ENCODE assay signal across 18 cellular contexts in the genomic region with DNA sequence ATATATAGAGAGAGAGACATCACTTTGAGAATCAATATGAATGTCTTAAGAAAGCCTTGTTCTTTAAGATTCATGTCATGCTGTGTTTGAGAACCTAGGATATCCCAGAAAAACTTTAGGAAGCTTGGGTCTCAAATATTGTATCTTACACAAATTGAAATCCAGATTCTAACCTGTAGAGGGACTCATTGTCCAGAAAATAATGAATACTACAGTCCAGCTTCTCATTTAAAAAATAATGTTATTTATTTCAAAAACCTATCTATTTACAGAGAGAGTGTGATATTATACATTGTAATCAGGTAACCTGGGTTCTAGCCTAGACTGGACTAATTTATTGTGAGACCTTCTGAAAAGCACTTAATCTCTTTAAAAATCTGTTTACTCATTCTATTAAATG. TPM values are rescaled to one million over a fixed set of nuclear protein-coding genes. Genes with fewer than 3 reads are reported as not detected.
DNase-seq lines count a peak whose midpoint lies in the region; ATAC-seq and TF ChIP-seq lines count a peak whose summit lies in the region.
"Had no signal": no experiment of that assay in that cellular context is flagged by ENCODE, and none has a peak within 500 bp of the region (broad histone marks: within the 10 kb centered on the region; RNA-seq: fewer than 3 reads in every experiment).

No MANE protein-coding gene starts in this region.

- peaks cover 11% of the 10 kb centered on the region for H3K4me1 Mint-ChIP-seq in nephron
- H3K4me1 Mint-ChIP-seq in activated CD4-positive, alpha-beta memory T cell treated with anti-CD3 and anti-CD28 coated beads for 36 hours (ENCODE audit: low read depth): peaks cover 5% of the 10 kb centered on the region

- peaks cover 50% of the 10 kb centered on the region for H3K27me3 Mint-ChIP-seq in nephron (ENCODE audit: low read depth)
- H3K27me3 Mint-ChIP-seq in activated CD4-positive, alpha-beta memory T cell treated with anti-CD3 and anti-CD28 coated beads for 36 hours: peaks cover 16% of the 10 kb centered on the region

- H3K27me3 ChIP-seq in endocrine pancreas (ENCODE audit: control insufficient read depth, insufficient read depth, low read length) (no peaks in the 10 kb centered on the region), neuronal stem cell (ENCODE audit: control insufficient read depth in 3 of 3, insufficient read depth in 3 of 3, low read depth in 1 of 3, low read length in 3 of 3) (peaks cover 7 to 29% (median 16%) of the 10 kb centered on the region in 3 experiments), thyroid gland (no peaks in the 10 kb centered on the region)

- no peak overlapping the region for H3K27ac Mint-ChIP-seq in nephron
- H3K27ac Mint-ChIP-seq in activated CD4-positive, alpha-beta memory T cell treated with anti-CD3 and anti-CD28 coated beads for 36 hours: no peak overlapping the region
- H3K27ac Mint-ChIP-seq: activated T-cell treated with anti-CD3 and anti-CD28 coated beads, Interleukin-2, amount 50 U/mL, for 24 hours; CD4-positive, CD25-positive, alpha-beta regulatory T cell; stimulated activated naive CD8-positive, alpha-beta T cell treated with anti-CD3 and anti-CD28 coated beads, Interleukin-15, amount 100 ng/mL, for 72 hours had no signal

- peak; percentile 18 for DNase-seq in ELR (ENCODE audit: low read depth)
- no peak for DNase-seq in NB4 (ENCODE audit: low read depth)
- no peak for DNase-seq in neuronal stem cell (ENCODE audit: low spot score)
- DNase-seq in thyroid gland: no peak
- no peak for DNase-seq in activated CD4-positive, alpha-beta memory T cell treated with anti-CD3 and anti-CD28 coated beads for 36 hours
- DNase-seq: activated T-cell treated with anti-CD3 and anti-CD28 coated beads, Interleukin-2, amount 50 U/mL, for 24 hours; CD4-positive, CD25-positive, alpha-beta regulatory T cell; NCI-H2029 treated with DMSO at 0.1 percent for 48 hours; stimulated activated naive CD8-positive, alpha-beta T cell treated with anti-CD3 and anti-CD28 coated beads, Interleukin-15, amount 100 ng/mL, for 72 hours had no signal

- H3K4ac ChIP-seq in neuronal stem cell (ENCODE audit: low read length): no peak overlapping the region

- H3K9me3 Mint-ChIP-seq in nephron: no peaks in the 10 kb centered on the region
- H3K9me3 Mint-ChIP-seq in activated CD4-positive, alpha-beta memory T cell treated with anti-CD3 and anti-CD28 coated beads for 36 hours: no peaks in the 10 kb centered on the region
- H3K9me3 Mint-ChIP-seq: activated T-cell treated with anti-CD3 and anti-CD28 coated beads, Interleukin-2, amount 50 U/mL, for 24 hours; CD4-positive, CD25-positive, alpha-beta regulatory T cell; stimulated activated naive CD8-positive, alpha-beta T cell treated with anti-CD3 and anti-CD28 coated beads, Interleukin-15, amount 100 ng/mL, for 72 hours had no signal

- H3K14ac ChIP-seq in neuronal stem cell (ENCODE audit: low read length): no peak overlapping the region

- no peak overlapping the region for H3K4me3 Mint-ChIP-seq in nephron
- H3K4me3 Mint-ChIP-seq in activated CD4-positive, alpha-beta memory T cell treated with anti-CD3 and anti-CD28 coated beads for 36 hours: no peak overlapping the region
- H3K4me3 Mint-ChIP-seq: activated T-cell treated with anti-CD3 and anti-CD28 coated beads, Interleukin-2, amount 50 U/mL, for 24 hours; CD4-positive, CD25-positive, alpha-beta regulatory T cell; stimulated activated naive CD8-positive, alpha-beta T cell treated with anti-CD3 and anti-CD28 coated beads, Interleukin-15, amount 100 ng/mL, for 72 hours had no signal

- intact Hi-C loops in thyroid gland (cut with DNase I): no loop called here
- intact Hi-C loops in activated CD4-positive, alpha-beta memory T cell treated with anti-CD3 and anti-CD28 coated beads for 36 hours (cut with micrococcal nuclease): no loop called here

- no peak overlapping the region for H2BK15ac ChIP-seq in neuronal stem cell (ENCODE audit: low read length)

- H2BK120ac ChIP-seq in neuronal stem cell (ENCODE audit: low read depth, low read length): no peak overlapping the region

- no peaks in the 10 kb centered on the region for H3K9me3 ChIP-seq in endocrine pancreas (ENCODE audit: control insufficient read depth, low read length)
- H3K9me3 ChIP-seq in neuronal stem cell (replicated peaks in 1 of 2; ENCODE audit: control insufficient read depth in 2 of 2, insufficient read depth in 1 of 2, low read depth in 1 of 2, low read length in 2 of 2): peaks cover 0 to 3% of the 10 kb centered on the region in 2 donors
- H3K9me3 ChIP-seq in thyroid gland: no peaks in the 10 kb centered on the region
- H3K9me3 ChIP-seq: gastroesophageal sphincter had no signal

- ATAC-seq in GM19455 (IDR thresholded peaks at IDR 0.05; ENCODE audit: unreplicated experiment): no peak
- ATAC-seq: activated CD4-positive, CD25-positive, alpha-beta regulatory T cell treated with anti-CD3 and anti-CD28 coated beads, Interleukin-2, amount 50 U/mL, for 24 hours; gastroesophageal sphincter; K562; sciatic nerve; stimulated activated naive CD8-positive, alpha-beta T cell treated with anti-CD3 and anti-CD28 coated beads, Interleukin-15, amount 100 ng/mL, for 72 hours had no signal

- peak; percentile 3 for TF ChIP-seq CTCF in NB4 (IDR thresholded peaks at IDR 0.05; ENCODE audit: low read depth, low read length)
- peak; percentile 26 to 54 (median 27) for TF ChIP-seq CTCF in nephron (IDR thresholded peaks at IDR 0.05; ENCODE audit: unreplicated experiment in 3 of 3)
- no peak for TF ChIP-seq CTCF in thyroid gland (IDR thresholded peaks at IDR 0.05)

- H4K91ac ChIP-seq in neuronal stem cell (ENCODE audit: low read depth, low read length, poor library complexity): no peak overlapping the region

- no peak overlapping the region for H2BK5ac ChIP-seq in neuronal stem cell (ENCODE audit: low read length)

- H2AK5ac ChIP-seq in neuronal stem cell (ENCODE audit: low read depth, low read length): no peak overlapping the region

- H3K4me1 ChIP-seq in endocrine pancreas (ENCODE audit: control insufficient read depth, insufficient read depth, low read length): peaks cover 44% of the 10 kb centered on the region
- H3K4me1 ChIP-seq in neuronal stem cell (ENCODE audit: control insufficient read depth in 2 of 2, insufficient read depth in 1 of 2, low read depth in 1 of 2, low read length in 2 of 2): peaks cover 2 to 3% of the 10 kb centered on the region in 2 donors
- peaks cover 0 to 13% of the 10 kb centered on the region in 2 donors for H3K4me1 ChIP-seq in thyroid gland

- H2AFZ ChIP-seq in neuronal stem cell (ENCODE audit: low read length): no peak overlapping the region

- POLR2A ChIA-PET in activated CD4-positive, alpha-beta memory T cell treated with anti-CD3 and anti-CD28 coated beads for 36 hours (lab: Charles Lee): no interaction called here

- H3K27ac ChIP-seq in neuronal stem cell (replicated peaks; ENCODE audit: low read length) (no peak overlapping the region), thyroid gland (no peak overlapping the region)
- H3K27ac ChIP-seq: gastroesophageal sphincter had no signal

- H3K36me3 ChIP-seq in endocrine pancreas (ENCODE audit: control insufficient read depth, insufficient read depth, low read length) (no peaks in the 10 kb centered on the region), neuronal stem cell (replicated peaks in 1 of 2; ENCODE audit: control insufficient read depth in 2 of 2, insufficient read depth in 2 of 2, low read length in 2 of 2) (no peaks in the 10 kb centered on the region), thyroid gland (no peaks in the 10 kb centered on the region)
- H3K36me3 ChIP-seq: gastroesophageal sphincter had no signal

- no peak for TF ChIP-seq POLR2A in NB4 (IDR thresholded peaks at IDR 0.05; ENCODE audit: extremely low read depth, insufficient read length)
- TF ChIP-seq POLR2A in thyroid gland (IDR thresholded peaks at IDR 0.05): no peak

- H3K9ac ChIP-seq in endocrine pancreas (ENCODE audit: control insufficient read depth, insufficient read depth, low read length): no peak overlapping the region
- no peak overlapping the region for H3K9ac ChIP-seq in neuronal stem cell (ENCODE audit: low read depth, low read length, poor library complexity)

- no peak overlapping the region for H3K4me2 ChIP-seq in neuronal stem cell (ENCODE audit: insufficient read depth, low read length, poor library complexity, severe bottlenecking)

- H3K4me3 ChIP-seq in NB4 (ENCODE audit: low read depth, low read length) (no peak overlapping the region), endocrine pancreas (ENCODE audit: control insufficient read depth, insufficient read depth, low read length) (peak overlapping the region; percentile 96), neuronal stem cell (ENCODE audit: low read length in 2 of 2) (no peak overlapping the region), thyroid gland (replicated peaks in 1 of 3) (no peak overlapping the region)
- H3K4me3 ChIP-seq: gastroesophageal sphincter, K562 had no signal

- H3K23ac ChIP-seq in neuronal stem cell (ENCODE audit: low read depth, low read length, poor library complexity): no peak overlapping the region

- CTCF ChIA-PET in activated CD4-positive, alpha-beta memory T cell treated with anti-CD3 and anti-CD28 coated beads for 36 hours (lab: Charles Lee): no interaction called here

- H4K8ac ChIP-seq in neuronal stem cell (ENCODE audit: low read depth, low read length): no peak overlapping the region

- H3K79me1 ChIP-seq in neuronal stem cell (ENCODE audit: low read depth, low read length): no peaks in the 10 kb centered on the region

- no peak overlapping the region for H3K18ac ChIP-seq in neuronal stem cell (ENCODE audit: low read length)

- H3K36me3 Mint-ChIP-seq in nephron (ENCODE audit: low read depth): no peaks in the 10 kb centered on the region
- H3K36me3 Mint-ChIP-seq in activated CD4-positive, alpha-beta memory T cell treated with anti-CD3 and anti-CD28 coated beads for 36 hours: no peaks in the 10 kb centered on the region
- H3K36me3 Mint-ChIP-seq: CD4-positive, CD25-positive, alpha-beta regulatory T cell had no signal

- no peak overlapping the region for H2BK12ac ChIP-seq in neuronal stem cell (ENCODE audit: low read length)

RNA-seq across cellular contexts. Expression of gene RFX6, which starts 4.2 kb away (rescaled TPM):
- 0.04 TPM for polyA plus RNA-seq in neuronal stem cell (2013, experiment 1 of 2)
- not detected for polyA plus RNA-seq in neuronal stem cell (2013, experiment 2 of 2)
- total RNA-seq in thyroid gland: not detected
- not detected for total RNA-seq in activated CD4-positive, alpha-beta memory T cell treated with anti-CD3 and anti-CD28 coated beads for 36 hours
- total RNA-seq: CD4-positive, CD25-positive, alpha-beta regulatory T cell; gastroesophageal sphincter; K562; sciatic nerve had no signal
- polyA plus RNA-seq: CD4-positive, CD25-positive, alpha-beta regulatory T cell; K562; keratinocyte had no signal

RNA-seq across cellular contexts. Expression of gene GPRC6A, which starts 52.4 kb away (rescaled TPM):
- polyA plus RNA-seq in neuronal stem cell (2013, experiment 1 of 2): not detected
- 0.03 TPM for polyA plus RNA-seq in neuronal stem cell (2013, experiment 2 of 2)
- total RNA-seq in thyroid gland: not detected
- total RNA-seq in activated CD4-positive, alpha-beta memory T cell treated with anti-CD3 and anti-CD28 coated beads for 36 hours: not detected
- total RNA-seq: CD4-positive, CD25-positive, alpha-beta regulatory T cell; gastroesophageal sphincter; K562; sciatic nerve had no signal
- polyA plus RNA-seq: adipose tissue; CD4-positive, CD25-positive, alpha-beta regulatory T cell; keratinocyte had no signal

Comparison
In these comparisons a context has a peak if more than half of its experiments do, and no peak if none do; other contexts are left out.
1. CTCF ChIP-seq: peak in NB4 (single experiment) and nephron (3 of 3); none in thyroid gland (0 of 6).